Comparison of ENCODE assay signal across 10 cellular contexts in genomic region chr15:63244976-63245645, GRCh38. TPM values are rescaled to one million over a fixed set of nuclear protein-coding genes. Genes with fewer than 3 reads are reported as not detected.
DNase-seq lines count a peak whose midpoint lies in the region; ATAC-seq and TF ChIP-seq lines count a peak whose summit lies in the region.
"Had no signal": no experiment of that assay in that cellular context is flagged by ENCODE, and none has a peak within 500 bp of the region (broad histone marks: within the 10 kb centered on the region; RNA-seq: fewer than 3 reads in every experiment).

No MANE protein-coding gene starts in this region.

- H3K36me3 ChIP-seq in A673 (ENCODE audit: insufficient read depth, low read length, poor library complexity, severe bottlenecking), result peaks cover 5% of the 10 kb centered on the region
- peaks cover 10% of the 10 kb centered on the region; the same call in 1 of the 2 replicates for H3K36me3 ChIP-seq in RWPE2 (ENCODE audit: low read depth)
- peaks cover 4 to 45% of the 10 kb centered on the region in 2 donors for H3K36me3 ChIP-seq in neuronal stem cell (replicated peaks in 1 of 2; ENCODE audit: control insufficient read depth in 2 of 2, insufficient read depth in 2 of 2, low read length in 2 of 2)

- no peak overlapping the region for H3K4me3 ChIP-seq in A673 (ENCODE audit: low read depth, low read length, poor library complexity, severe bottlenecking)
- no peak overlapping the region for H3K4me3 ChIP-seq in RWPE2 (ENCODE audit: severe bottlenecking)
- no peak overlapping the region for H3K4me3 ChIP-seq in neuronal stem cell (ENCODE audit: low read length in 2 of 2)

- H3K27ac ChIP-seq in A673 (ENCODE audit: low read depth, low read length, poor library complexity, severe bottlenecking) (peak overlapping the region; percentile 70), RWPE2 (ENCODE audit: poor library complexity, severe bottlenecking) (peak overlapping the region; percentile 28), neuronal stem cell (replicated peaks; ENCODE audit: low read length) (peak overlapping the region; percentile 71)
- H3K27ac ChIP-seq: VCaP had no signal

- peaks cover 61% of the 10 kb centered on the region for H3K4me1 ChIP-seq in A673 (ENCODE audit: insufficient read depth, low read length, poor library complexity, severe bottlenecking)
- peaks cover 28% of the 10 kb centered on the region for H3K4me1 ChIP-seq in RWPE2 (ENCODE audit: insufficient read depth, poor library complexity, severe bottlenecking)
- H3K4me1 ChIP-seq in neuronal stem cell (ENCODE audit: control insufficient read depth in 2 of 2, insufficient read depth in 1 of 2, low read depth in 1 of 2, low read length in 2 of 2), result peaks cover 3 to 4% of the 10 kb centered on the region in 2 donors

- H3K9ac ChIP-seq in neuronal stem cell (ENCODE audit: low read depth, low read length, poor library complexity), result no peak overlapping the region

- H3K4me2 ChIP-seq in neuronal stem cell (ENCODE audit: insufficient read depth, low read length, poor library complexity, severe bottlenecking), result no peak overlapping the region

- H3K23ac ChIP-seq in neuronal stem cell (ENCODE audit: low read depth, low read length, poor library complexity), result no peak overlapping the region

- peak overlapping the region; percentile 54 for H3K4me3 Mint-ChIP-seq in chondrocyte (ENCODE audit: unreplicated experiment)

- H3K9me3 ChIP-seq in A673 (ENCODE audit: low read depth, low read length, poor library complexity, severe bottlenecking), result peaks cover 8% of the 10 kb centered on the region
- H3K9me3 ChIP-seq in RWPE2 (ENCODE audit: severe bottlenecking), result no peaks in the 10 kb centered on the region
- peaks cover 5 to 37% of the 10 kb centered on the region in 2 donors for H3K9me3 ChIP-seq in neuronal stem cell (replicated peaks in 1 of 2; ENCODE audit: control insufficient read depth in 2 of 2, insufficient read depth in 1 of 2, low read depth in 1 of 2, low read length in 2 of 2)

- H2BK5ac ChIP-seq in neuronal stem cell (ENCODE audit: low read length), result no peak overlapping the region

- no peaks in the 10 kb centered on the region for H3K27me3 Mint-ChIP-seq in chondrocyte (ENCODE audit: low read depth)

- DNase-seq in A673 (ENCODE audit: low spot score) (no peak), RWPE2 (ENCODE audit: low spot score) (no peak), chondrocyte (ENCODE audit: low spot score) (no peak), neuronal stem cell (ENCODE audit: low spot score) (no peak), NCI-H1694 (lab: John Stamatoyannopoulos, UW) (no peak), AG08395 (ENCODE audit: low spot score) (no peak), NCI-H526 (lab: John Stamatoyannopoulos, UW) (no peak)
- DNase-seq: Caco-2 had no signal

- H3K4ac ChIP-seq in neuronal stem cell (ENCODE audit: low read length), result no peak overlapping the region

- no peak overlapping the region for H4K8ac ChIP-seq in neuronal stem cell (ENCODE audit: low read depth, low read length)

- POLR2A ChIA-PET in A673 (lab: Charles Lee; ENCODE audit: low non-redundant PET), result no interaction called here

- H3K9me3 Mint-ChIP-seq in chondrocyte (ENCODE audit: low read depth), result peaks cover 3% of the 10 kb centered on the region

- H3K18ac ChIP-seq in neuronal stem cell (ENCODE audit: low read length), result no peak overlapping the region

- BruUV-seq in A673 (replicated peaks; lab: Mats Ljungman, UMichigan), result no TSS peak

- intact Hi-C loops in A673 (cut with micrococcal nuclease; ENCODE audit: unreplicated experiment), result no loop called here

- TF ChIP-seq CTCF in A673 (conservative IDR thresholded peaks at IDR 0.05; ENCODE audit: low read depth, low read length) (no peak), RWPE2 (IDR thresholded peaks at IDR 0.05; ENCODE audit: poor library complexity, severe bottlenecking) (no peak), chondrocyte (IDR thresholded peaks at IDR 0.05) (no peak)

- ATAC-seq in RWPE2 (ENCODE audit: low read depth) (no peak), GM21825 (IDR thresholded peaks at IDR 0.05; ENCODE audit: unreplicated experiment) (no peak)

- no peak overlapping the region for H2BK15ac ChIP-seq in neuronal stem cell (ENCODE audit: low read length)

- H2BK12ac ChIP-seq in neuronal stem cell (ENCODE audit: low read length), result no peak overlapping the region

- H3K27me3 ChIP-seq in A673 (replicated peaks; ENCODE audit: insufficient read depth, low read depth, low read length, poor library complexity), result no peaks in the 10 kb centered on the region
- no peaks in the 10 kb centered on the region for H3K27me3 ChIP-seq in RWPE2 (ENCODE audit: insufficient read depth, poor library complexity, severe bottlenecking)
- no peaks in the 10 kb centered on the region for H3K27me3 ChIP-seq in neuronal stem cell (ENCODE audit: control insufficient read depth in 3 of 3, insufficient read depth in 3 of 3, low read depth in 1 of 3, low read length in 3 of 3)

- H3K14ac ChIP-seq in neuronal stem cell (ENCODE audit: low read length), result no peak overlapping the region

- CTCF ChIA-PET in A673 (lab: Charles Lee), result no interaction called here

- H4K91ac ChIP-seq in neuronal stem cell (ENCODE audit: low read depth, low read length, poor library complexity), result no peak overlapping the region

- peak overlapping the region; percentile 94 for H3K27ac Mint-ChIP-seq in chondrocyte (ENCODE audit: unreplicated experiment)

- peaks cover 51% of the 10 kb centered on the region for H3K4me1 Mint-ChIP-seq in chondrocyte (ENCODE audit: low read depth)

- no peak overlapping the region for H2BK120ac ChIP-seq in neuronal stem cell (ENCODE audit: low read depth, low read length)

- no CpG with 5 or more reads among the region's 5 CpGs for WGBS in neuronal stem cell (ENCODE audit: extremely low coverage in 2 of 2, insufficient read length in 2 of 2, insufficient replicate concordance in 1 of 2), 2 donors

- no peak overlapping the region for H2AK5ac ChIP-seq in neuronal stem cell (ENCODE audit: low read depth, low read length)

- H3K79me1 ChIP-seq in neuronal stem cell (ENCODE audit: low read depth, low read length), result peaks cover 2% of the 10 kb centered on the region

- peaks cover 14% of the 10 kb centered on the region for H3K36me3 Mint-ChIP-seq in chondrocyte (ENCODE audit: low read depth)

- no peak overlapping the region for H2AFZ ChIP-seq in neuronal stem cell (ENCODE audit: low read length)

RNA-seq across cellular contexts. Expression of gene APH1B, which starts 32.3 kb away (rescaled TPM):
- total RNA-seq in A673 (2021), result 6.2 and 8.1 TPM in 2 replicates
- 12.0 to 20.1 TPM (median 17.4 TPM) in 3 replicates for total RNA-seq in chondrocyte
- 3.6 TPM for polyA plus RNA-seq in neuronal stem cell (2013, experiment 1 of 2)
- 3.9 TPM for polyA plus RNA-seq in neuronal stem cell (2013, experiment 2 of 2)

RNA-seq across cellular contexts. Expression of gene RAB8B, which starts 55.7 kb away (rescaled TPM):
- total RNA-seq in A673 (2021), result 29.1 and 34.3 TPM in 2 replicates
- total RNA-seq in chondrocyte, result 27.6 to 34.8 TPM (median 32.7 TPM) in 3 replicates
- polyA plus RNA-seq in neuronal stem cell (2013, experiment 1 of 2), result 94.7 TPM
- polyA plus RNA-seq in neuronal stem cell (2013, experiment 2 of 2), result 90.1 TPM
